ENCODE assay signal across 9 cellular contexts in genomic region chr20:43334080-43334479, GRCh38.
"Had no signal": no experiment of that assay in that cellular context is flagged by ENCODE, and none has a peak within 500 bp of the region (broad histone marks: within the 10 kb centered on the region; RNA-seq: fewer than 3 reads in every experiment).

No MANE protein-coding gene starts in this region.

- H3K4me2 ChIP-seq: GM23338 had no signal

- H3K4me1 Mint-ChIP-seq: GM23338 had no signal

- H3K4me3 Mint-ChIP-seq: GM23338, H9, HFFc6 had no signal

- ATAC-seq: GM23338 had no signal

- H2AFZ ChIP-seq: GM23338 had no signal

- H3K27ac Mint-ChIP-seq: GM23338, H9, HFFc6 had no signal

- H3K4me3 ChIP-seq: GM23338 had no signal

- H3K27ac ChIP-seq: HL-60 had no signal

- DNase-seq: H9, HCEC 1CT, HFFc6, IMR-90, KBM-7 had no signal

- FAIRE-seq: H1, H54 had no signal
